8 cellular contexts compared by ENCODE assay signal in the genomic region with DNA sequence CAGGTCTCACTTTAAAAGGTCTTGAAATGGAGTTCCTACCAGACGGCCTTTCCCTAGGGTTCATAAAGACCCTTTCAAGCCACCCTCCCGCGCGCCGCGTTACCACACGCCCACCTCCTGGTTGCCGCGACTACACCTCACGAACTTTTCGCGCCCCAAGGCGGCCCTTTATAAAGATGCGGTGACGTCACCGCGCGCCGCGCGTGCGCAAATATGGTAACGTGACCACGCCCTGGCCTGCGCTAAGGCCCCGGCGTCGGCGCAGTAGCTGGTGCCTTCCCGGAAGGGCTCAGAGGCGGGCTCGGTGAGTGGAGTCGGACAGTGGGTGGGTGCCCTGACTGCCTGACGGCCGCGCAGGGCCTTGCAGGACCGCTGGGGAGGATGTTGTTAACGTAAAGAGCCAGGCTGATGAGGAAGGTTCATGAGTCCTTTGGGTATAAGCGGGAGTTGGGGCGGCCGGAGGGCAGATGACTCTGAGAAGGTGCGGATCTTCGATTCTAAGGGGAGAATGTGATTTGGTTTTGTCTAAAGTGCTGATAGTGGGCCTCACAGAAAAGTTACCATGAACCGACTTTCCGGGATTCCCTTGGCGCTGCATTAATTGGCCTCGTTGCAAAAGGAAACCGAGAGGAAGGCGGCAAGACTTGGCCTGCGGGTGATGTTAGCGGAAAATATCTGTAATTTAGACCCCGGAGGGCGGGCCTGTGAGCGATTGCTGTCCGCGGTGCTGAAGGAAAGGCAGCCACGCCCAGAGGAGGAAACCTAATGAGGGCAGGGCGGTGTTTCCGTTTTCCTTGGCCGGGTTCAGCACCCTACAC. TPM values are rescaled to one million over a fixed set of nuclear protein-coding genes. Genes with fewer than 3 reads are reported as not detected.
A peak's percentile ranks its signal among the peaks of the same experiment; 100 is the strongest.
DNase-seq lines count a peak whose midpoint lies in the region; ATAC-seq, FAIRE-seq and TF ChIP-seq lines count a peak whose summit lies in the region.

No MANE protein-coding gene starts in this region.

- H3K9ac ChIP-seq in endocrine pancreas (ENCODE audit: control insufficient read depth, insufficient read depth, low read length) = peak overlapping the region; percentile 86

- peak overlapping the region; percentile 81 for H3K4me3 Mint-ChIP-seq in activated CD8-positive, alpha-beta memory T cell treated with anti-CD3 and anti-CD28 coated beads, Interleukin-2, amount 10 ng/mL, durations not matched to agents 7 days and 5 days
- peak overlapping the region; percentile 98 for H3K4me3 Mint-ChIP-seq in memory B cell

- H3K36me3 ChIP-seq in endocrine pancreas (ENCODE audit: control insufficient read depth, insufficient read depth, low read length) = no peaks in the 10 kb centered on the region

- FAIRE-seq in GM12892 (lab: Jason Lieb, UNC) = no peak

- H3K4me3 ChIP-seq in endocrine pancreas (ENCODE audit: control insufficient read depth, insufficient read depth, low read length) = peak overlapping the region; percentile 84

- DNase-seq in NCI-H446 (lab: John Stamatoyannopoulos, UW) (peak; percentile 71 to 94), memory B cell (ENCODE audit: low spot score in 2 of 2) (peak; percentile 30 to 35), GM12892 (ENCODE audit: insufficient read length) (no peak)
- peak; percentile 82 for DNase-seq in activated CD8-positive, alpha-beta memory T cell treated with anti-CD3 and anti-CD28 coated beads, Interleukin-2, amount 10 ng/mL, durations not matched to agents 7 days and 5 days
- peak; percentile 38 to 64 (median 50) for DNase-seq in stimulated activated CD4-positive, alpha-beta T cell treated with anti-CD3 and anti-CD28 coated beads, TNF-alpha, amount 100 ng/mL, for 48 hours (ENCODE audit: low read depth in 3 of 3)

- peaks cover 15% of the 10 kb centered on the region for H3K36me3 Mint-ChIP-seq in activated CD8-positive, alpha-beta memory T cell treated with anti-CD3 and anti-CD28 coated beads, Interleukin-2, amount 10 ng/mL, durations not matched to agents 7 days and 5 days
- H3K36me3 Mint-ChIP-seq in memory B cell = peaks cover 2% of the 10 kb centered on the region

- peaks cover 9% of the 10 kb centered on the region for H3K4me1 ChIP-seq in endocrine pancreas (ENCODE audit: control insufficient read depth, insufficient read depth, low read length)

- no peak for TF ChIP-seq POLR2A in GM12892 (IDR thresholded peaks at IDR 0.05; ENCODE audit: low read depth, low read length)

- H3K27me3 Mint-ChIP-seq in activated CD8-positive, alpha-beta memory T cell treated with anti-CD3 and anti-CD28 coated beads, Interleukin-2, amount 10 ng/mL, durations not matched to agents 7 days and 5 days = peaks cover 9% of the 10 kb centered on the region
- no peaks in the 10 kb centered on the region for H3K27me3 Mint-ChIP-seq in memory B cell

- CTCF ChIA-PET in activated CD8-positive, alpha-beta memory T cell treated with anti-CD3 and anti-CD28 coated beads, Interleukin-2, amount 10 ng/mL, durations not matched to agents 7 days and 5 days (lab: Charles Lee) = no interaction called here

- ATAC-seq in GM18508 (IDR thresholded peaks at IDR 0.05; ENCODE audit: insufficient read depth, unreplicated experiment) = peak; percentile 74
- ATAC-seq in HG03025 (IDR thresholded peaks at IDR 0.05; ENCODE audit: low FRiP score, unreplicated experiment) = peak; percentile 96
- ATAC-seq in activated CD8-positive, alpha-beta memory T cell treated with anti-CD3 and anti-CD28 coated beads, Interleukin-2, amount 10 ng/mL, durations not matched to agents 7 days and 5 days = peak; percentile 99
- ATAC-seq in memory B cell (ENCODE audit: low read depth) = peak; percentile 93

- no peaks in the 10 kb centered on the region for H3K9me3 ChIP-seq in endocrine pancreas (ENCODE audit: control insufficient read depth, low read length)

- peak overlapping the region; percentile 96 for H3K27ac Mint-ChIP-seq in activated CD8-positive, alpha-beta memory T cell treated with anti-CD3 and anti-CD28 coated beads, Interleukin-2, amount 10 ng/mL, durations not matched to agents 7 days and 5 days
- H3K27ac Mint-ChIP-seq in memory B cell = peak overlapping the region; percentile 83

- peaks cover 9% of the 10 kb centered on the region for H3K4me1 Mint-ChIP-seq in activated CD8-positive, alpha-beta memory T cell treated with anti-CD3 and anti-CD28 coated beads, Interleukin-2, amount 10 ng/mL, durations not matched to agents 7 days and 5 days
- peaks cover 6% of the 10 kb centered on the region for H3K4me1 Mint-ChIP-seq in memory B cell

- no peaks in the 10 kb centered on the region for H3K9me3 Mint-ChIP-seq in activated CD8-positive, alpha-beta memory T cell treated with anti-CD3 and anti-CD28 coated beads, Interleukin-2, amount 10 ng/mL, durations not matched to agents 7 days and 5 days (ENCODE audit: low read depth)
- H3K9me3 Mint-ChIP-seq in memory B cell = peaks cover 6% of the 10 kb centered on the region

- no peaks in the 10 kb centered on the region for H3K27me3 ChIP-seq in endocrine pancreas (ENCODE audit: control insufficient read depth, insufficient read depth, low read length)

RNA-seq across cellular contexts. Expression of gene FEZF2, which starts 54.4 kb away (rescaled TPM):
- total RNA-seq in activated CD8-positive, alpha-beta memory T cell treated with anti-CD3 and anti-CD28 coated beads, Interleukin-2, amount 10 ng/mL, durations not matched to agents 7 days and 5 days = not detected
- not detected for polyA plus RNA-seq in GM12892 (2012; ENCODE audit: missing spikeins)
